Comparison of ENCODE assay signal across 17 cellular contexts in the genomic region with DNA sequence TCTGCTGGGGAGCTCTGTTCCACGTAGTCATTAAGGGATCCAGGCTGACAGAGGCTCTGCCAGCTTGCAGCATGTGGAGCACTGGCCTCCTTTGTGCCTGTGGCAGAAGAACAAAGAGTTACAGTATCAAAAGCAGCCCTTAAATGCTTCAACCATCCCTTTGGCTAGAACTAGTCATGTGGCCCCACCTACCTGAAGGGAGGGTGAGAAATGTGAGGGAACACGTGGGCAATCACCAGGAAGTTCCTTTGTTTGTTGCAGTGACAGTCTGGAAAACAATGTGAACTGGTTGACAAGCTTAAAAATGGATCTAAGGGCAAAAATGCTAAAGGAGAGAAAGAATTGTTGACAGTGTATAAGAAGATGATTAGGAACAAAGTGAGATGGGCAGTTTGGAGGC.
"Had no signal": no experiment of that assay in that cellular context is flagged by ENCODE, and none has a peak within 500 bp of the region (broad histone marks: within the 10 kb centered on the region; RNA-seq: fewer than 3 reads in every experiment).

No MANE protein-coding gene starts in this region.

- H3K27ac ChIP-seq: coronary artery, epithelial cell of prostate, lower lobe of right lung, sigmoid colon, upper lobe of right lung had no signal

- DNase-seq: activated CD4-positive, alpha-beta T cell treated with anti-CD3 and anti-CD28 coated beads, Interleukin-2, amount 10 ng/mL, durations not matched to agents 7 days and 5 days; activated CD8-positive, alpha-beta T cell treated with anti-CD3 and anti-CD28 coated beads, Interleukin-2, amount 10 ng/mL, durations not matched to agents 7 days and 5 days; activated naive CD4-positive, alpha-beta T cell treated with anti-CD3 and anti-CD28 coated beads for 36 hours; activated T-cell treated with anti-CD3 and anti-CD28 coated beads, Interleukin-2, amount 50 U/mL, for 24 hours; effector CD8-positive, alpha-beta T cell; lower lobe of right lung; midbrain; nucleus accumbens; sigmoid colon; stimulated activated CD4-positive, alpha-beta T cell treated with anti-CD3 and anti-CD28 coated beads, Interleukin-4, amount 100 ng/mL, for 4 hours; T1000; upper lobe of right lung had no signal

- ATAC-seq: activated CD4-positive, CD25-positive, alpha-beta regulatory T cell treated with anti-CD3 and anti-CD28 coated beads, Interleukin-2, amount 50 U/mL, for 24 hours; activated CD8-positive, alpha-beta T cell treated with anti-CD3 and anti-CD28 coated beads, Interleukin-2, amount 10 ng/mL, durations not matched to agents 7 days and 5 days; lower lobe of right lung; SK-N-SH treated with all-trans-retinoic acid at 6 μM for 48 hours; stimulated activated memory B cell treated with anti-CD40 and anti-IgM and Interleukin-4, amounts not matched to agents 10 μg/mL and 1 μg/mL and 100 μg/mL, for 72 hours; upper lobe of right lung had no signal

- H3K27me3 ChIP-seq: sigmoid colon, upper lobe of right lung had no signal

- H3K9me3 ChIP-seq: lower lobe of right lung, sigmoid colon, upper lobe of right lung had no signal

- H3K4me3 ChIP-seq: coronary artery, lower lobe of right lung, sigmoid colon, upper lobe of right lung had no signal

- H3K36me3 ChIP-seq: lower lobe of right lung, sigmoid colon, upper lobe of right lung had no signal

- H3K4me1 ChIP-seq: lower lobe of right lung, sigmoid colon, upper lobe of right lung had no signal
